In genomic region chr5:19987594-19988345, GRCh38 we compare ENCODE assay signal across 8 cellular contexts. TPM values are rescaled to one million over a fixed set of nuclear protein-coding genes. Genes with fewer than 3 reads are reported as not detected.
DNase-seq lines count a peak whose midpoint lies in the region; ATAC-seq, FAIRE-seq and TF ChIP-seq lines count a peak whose summit lies in the region.

Gene CDH18 (minus strand): TSS chr5:19988200. CDS start chr5:19838986, 149,214 bp downstream.

- H3K27me3 ChIP-seq in BJ (ENCODE audit: control insufficient read depth, insufficient read depth, low read length) (no peaks in the 10 kb centered on the region; the same call in none of the 2 replicates), thyroid gland (no peaks in the 10 kb centered on the region)

- no peak for FAIRE-seq in GM19239 (lab: Jason Lieb, UNC)

- CTCF ChIA-PET in BJ (lab: Yijun Ruan, JAX): no interaction called here

- no peaks in the 10 kb centered on the region for H3K9me3 ChIP-seq in thyroid gland

- H3K4me1 ChIP-seq in thyroid gland: no peaks in the 10 kb centered on the region

- peak within 1 kb of the TSS; percentile 19 for H3K4me3 ChIP-seq in BJ (ENCODE audit: low read depth, low read length)
- peak within 1 kb of the TSS; percentile 57 for H3K4me3 ChIP-seq in skeletal muscle cell (ENCODE audit: low read depth, low read length)
- no peak within 1 kb of the TSS for H3K4me3 ChIP-seq in thyroid gland (replicated peaks in 1 of 3)

- 11% methylated on average over 25 of the region's 25 CpGs for WGBS in thyroid gland, 2 donors

- peak; percentile 1 for DNase-seq in BJ (ENCODE audit: low read depth)
- DNase-seq in NCI-H1105 (lab: John Stamatoyannopoulos, UW): peak; percentile 50
- DNase-seq in amniotic epithelial cell (ENCODE audit: low read depth): peak; percentile 38
- peak in 47 of 51 donors; percentile 3 to 74 (median 39) for DNase-seq in hypothalamus (lab: John Stamatoyannopoulos, UW)
- DNase-seq in skeletal muscle cell (ENCODE audit: low read depth): no peak
- no peak for DNase-seq in thyroid gland
- DNase-seq in GM19239 (ENCODE audit: insufficient read length, low spot score): no peak

- POLR2A ChIA-PET in BJ (lab: Charles Lee): no interaction called here

- no peak for TF ChIP-seq POLR2A in thyroid gland (IDR thresholded peaks at IDR 0.05)

- no peak for TF ChIP-seq CTCF in BJ (IDR thresholded peaks at IDR 0.05; ENCODE audit: insufficient read depth, low read depth, low read length)
- TF ChIP-seq CTCF in thyroid gland (IDR thresholded peaks at IDR 0.05): no peak

- H3K36me3 ChIP-seq in BJ (ENCODE audit: control insufficient read depth, insufficient read depth, low read length) (no peaks in the 10 kb centered on the region), thyroid gland (no peaks in the 10 kb centered on the region)

- ATAC-seq in GM21367 (IDR thresholded peaks at IDR 0.05; ENCODE audit: unreplicated experiment): no peak

- no peak within 1 kb of the TSS for H3K27ac ChIP-seq in thyroid gland

- intact Hi-C loops in thyroid gland (cut with DNase I): no loop called here

RNA-seq across cellular contexts. Expression of gene CDH18, which starts in this region (rescaled TPM):
- polyA plus RNA-seq in BJ (2011; rRNA removed): 0.31 and 0.45 TPM in 2 replicates
- polyA minus RNA-seq in BJ (2011; rRNA and poly(A)+ RNA removed): 0.43 and 0.82 TPM in 2 replicates
- not detected for total RNA-seq in thyroid gland

Comparison
In these comparisons a context has a peak if more than half of its experiments do, and no peak if none do; other contexts are left out.
1. Peak in DNase-seq and H3K4me3 ChIP-seq in BJ; RNA of the gene not detected or under 1 TPM.
2. DNase-seq: peak in NCI-H1105 (single experiment), amniotic epithelial cell (single experiment) and hypothalamus (47 of 51); none in skeletal muscle cell (single experiment), thyroid gland (0 of 2) and GM19239 (single experiment).